In genomic region chr3:143970773-143971366, GRCh38 we compare ENCODE assay signal across 8 cellular contexts. TPM values are rescaled to one million over a fixed set of nuclear protein-coding genes. Genes with fewer than 3 reads are reported as not detected.
DNase-seq lines count a peak whose midpoint lies in the region; ATAC-seq and TF ChIP-seq lines count a peak whose summit lies in the region.

No MANE protein-coding gene starts in this region.

- H3K4me2 ChIP-seq in BLaER1 treated with 17β-estradiol and CSF1 and Interleukin-3, amounts not matched to agents 10 nM and 100 nM, result peak overlapping the region; percentile 68 to 91 (median 83)
- peak overlapping the region; percentile 81 for H3K4me2 ChIP-seq in trophoblast cell (ENCODE audit: low read length)

- H3K9me3 ChIP-seq in BLaER1 treated with 17β-estradiol and CSF1 and Interleukin-3, amounts not matched to agents 10 nM and 100 nM (replicated peaks in 1 of 11), result no peaks in the 10 kb centered on the region
- no peaks in the 10 kb centered on the region for H3K9me3 ChIP-seq in RWPE2 (ENCODE audit: severe bottlenecking)
- H3K9me3 ChIP-seq in cardiac muscle cell (ENCODE audit: low read depth), result no peaks in the 10 kb centered on the region
- H3K9me3 ChIP-seq in trophoblast cell (ENCODE audit: insufficient read depth, low read depth, low read length), result no peaks in the 10 kb centered on the region
- H3K9me3 ChIP-seq in upper lobe of left lung, result no peaks in the 10 kb centered on the region

- no peaks in the 10 kb centered on the region for H3K27me3 ChIP-seq in BLaER1 treated with 17β-estradiol and CSF1 and Interleukin-3, amounts not matched to agents 10 nM and 100 nM
- H3K27me3 ChIP-seq in RWPE2 (ENCODE audit: insufficient read depth, poor library complexity, severe bottlenecking) (no peaks in the 10 kb centered on the region), cardiac muscle cell (no peaks in the 10 kb centered on the region), trophoblast cell (ENCODE audit: insufficient read depth, low read length) (no peaks in the 10 kb centered on the region), upper lobe of left lung (no peaks in the 10 kb centered on the region)

- TF ChIP-seq EP300 in upper lobe of left lung (IDR thresholded peaks at IDR 0.05), result no peak

- H4K12ac ChIP-seq in trophoblast cell (ENCODE audit: low read depth, low read length), result peak overlapping the region; percentile 96

- no peak overlapping the region for H3K23ac ChIP-seq in trophoblast cell (ENCODE audit: low read length)

- H3K27me3 Mint-ChIP-seq in activated naive CD4-positive, alpha-beta T cell treated with anti-CD3 and anti-CD28 coated beads, Interleukin-2, amount 50 U/mL, for 24 hours, result no peaks in the 10 kb centered on the region

- peaks cover 16% of the 10 kb centered on the region for H3K79me2 ChIP-seq in trophoblast cell (ENCODE audit: control insufficient read depth, insufficient read depth, low read length, poor library complexity)

- ATAC-seq in GM19395 (IDR thresholded peaks at IDR 0.05; ENCODE audit: unreplicated experiment), result peak; percentile 23
- peak; percentile 13 for ATAC-seq in HG03460 (IDR thresholded peaks at IDR 0.05; ENCODE audit: unreplicated experiment)
- no peak for ATAC-seq in RWPE2 (ENCODE audit: low read depth)
- peak; percentile 22 to 41 for ATAC-seq in upper lobe of left lung (ENCODE audit: low FRiP score in 2 of 2)

- H3K4me1 ChIP-seq in BLaER1 treated with 17β-estradiol and CSF1 and Interleukin-3, amounts not matched to agents 10 nM and 100 nM, result peaks cover 6 to 37% (median 27%) of the 10 kb centered on the region in 10 experiments; a peak in 19 of 20 replicates
- peaks cover 11% of the 10 kb centered on the region for H3K4me1 ChIP-seq in RWPE2 (ENCODE audit: insufficient read depth, poor library complexity, severe bottlenecking)
- peaks cover 17% of the 10 kb centered on the region for H3K4me1 ChIP-seq in cardiac muscle cell (ENCODE audit: low read depth)
- no peaks in the 10 kb centered on the region for H3K4me1 ChIP-seq in trophoblast cell (ENCODE audit: control insufficient read depth in 1 of 2, insufficient read depth in 2 of 2, low read length in 2 of 2)
- H3K4me1 ChIP-seq in upper lobe of left lung, result peaks cover 13 to 17% (median 14%) of the 10 kb centered on the region in 4 donors

- TF ChIP-seq CTCF in RWPE2 (IDR thresholded peaks at IDR 0.05; ENCODE audit: poor library complexity, severe bottlenecking), result no peak
- no peak for TF ChIP-seq CTCF in cardiac muscle cell (IDR thresholded peaks at IDR 0.05; ENCODE audit: low read depth, low read length)
- peak in 3 of 6 experiments; percentile 32 to 44 (median 38) for TF ChIP-seq CTCF in upper lobe of left lung (IDR thresholded peaks at IDR 0.05)

- H3K4me1 Mint-ChIP-seq in activated naive CD4-positive, alpha-beta T cell treated with anti-CD3 and anti-CD28 coated beads, Interleukin-2, amount 50 U/mL, for 24 hours, result peaks cover 27% of the 10 kb centered on the region

- H4K91ac ChIP-seq in trophoblast cell (ENCODE audit: low read depth, low read length), result peak overlapping the region; percentile 50

- peak overlapping the region; percentile 10 for H2BK120ac ChIP-seq in trophoblast cell (ENCODE audit: insufficient read depth, low read length, poor library complexity)

- no peaks in the 10 kb centered on the region for H3K36me3 Mint-ChIP-seq in activated naive CD4-positive, alpha-beta T cell treated with anti-CD3 and anti-CD28 coated beads, Interleukin-2, amount 50 U/mL, for 24 hours

- H3K79me1 ChIP-seq in trophoblast cell (ENCODE audit: low read length), result peaks cover 24% of the 10 kb centered on the region

- H2BK5ac ChIP-seq in trophoblast cell (ENCODE audit: low read depth, low read length, poor library complexity), result peak overlapping the region; percentile 74

- H4K8ac ChIP-seq in trophoblast cell (ENCODE audit: low read depth, low read length), result peak overlapping the region; percentile 97

- H3K9me3 Mint-ChIP-seq in activated naive CD4-positive, alpha-beta T cell treated with anti-CD3 and anti-CD28 coated beads, Interleukin-2, amount 50 U/mL, for 24 hours, result no peaks in the 10 kb centered on the region

- H3K9ac ChIP-seq in BLaER1 treated with 17β-estradiol and CSF1 and Interleukin-3, amounts not matched to agents 10 nM and 100 nM, result peak overlapping the region; percentile 88 to 96 (median 91)
- peak overlapping the region; percentile 90 for H3K9ac ChIP-seq in trophoblast cell (ENCODE audit: low read length)

- no CpG with 5 or more reads among the region's 37 CpGs for WGBS in trophoblast cell (ENCODE audit: extremely low coverage, insufficient coverage, insufficient read length)
- WGBS in upper lobe of left lung, 2 donors, result 0% methylated on average over 25 to 35 of the region's 37 CpGs

- no peak for TF ChIP-seq POLR2A in upper lobe of left lung (IDR thresholded peaks at IDR 0.05)

- H3K14ac ChIP-seq in trophoblast cell (ENCODE audit: low read length), result peak overlapping the region; percentile 91

- peak overlapping the region; percentile 77 for H3K4ac ChIP-seq in trophoblast cell (ENCODE audit: low read depth, low read length)

- H4K20me1 ChIP-seq in BLaER1 treated with 17β-estradiol and CSF1 and Interleukin-3, amounts not matched to agents 10 nM and 100 nM, result peaks cover 2 to 32% (median 15%) of the 10 kb centered on the region in 11 experiments; a peak in 14 of 22 replicates

- DNase-seq in RWPE2 (ENCODE audit: low spot score) (peak; percentile 44), cardiac muscle cell (ENCODE audit: low read depth in 1 of 2, low spot score in 1 of 2) (peak in 1 of 2 donors; percentile 78), trophoblast cell (peak in 1 of 2 donors; percentile 5), upper lobe of left lung (peak; percentile 59 to 90)

- peak overlapping the region; percentile 20 for H3K18ac ChIP-seq in trophoblast cell (ENCODE audit: low read length)

- H3K4me3 Mint-ChIP-seq in activated naive CD4-positive, alpha-beta T cell treated with anti-CD3 and anti-CD28 coated beads, Interleukin-2, amount 50 U/mL, for 24 hours, result peak overlapping the region; percentile 99

- no peak overlapping the region for H2BK12ac ChIP-seq in trophoblast cell (ENCODE audit: low read length)

- H3K27ac Mint-ChIP-seq in activated naive CD4-positive, alpha-beta T cell treated with anti-CD3 and anti-CD28 coated beads, Interleukin-2, amount 50 U/mL, for 24 hours, result peak overlapping the region; percentile 95

- no peaks in the 10 kb centered on the region for H3K36me3 ChIP-seq in BLaER1 treated with 17β-estradiol and CSF1 and Interleukin-3, amounts not matched to agents 10 nM and 100 nM
- H3K36me3 ChIP-seq in RWPE2 (ENCODE audit: low read depth), result no peaks in the 10 kb centered on the region
- H3K36me3 ChIP-seq in cardiac muscle cell, result no peaks in the 10 kb centered on the region
- H3K36me3 ChIP-seq in trophoblast cell (ENCODE audit: control insufficient read depth in 1 of 2, insufficient read depth in 2 of 2, low read length in 2 of 2), result no peaks in the 10 kb centered on the region
- no peaks in the 10 kb centered on the region for H3K36me3 ChIP-seq in upper lobe of left lung

- peak overlapping the region; percentile 79 to 97 (median 90) for H3K27ac ChIP-seq in BLaER1 treated with 17β-estradiol and CSF1 and Interleukin-3, amounts not matched to agents 10 nM and 100 nM
- H3K27ac ChIP-seq in RWPE2 (ENCODE audit: poor library complexity, severe bottlenecking), result peak overlapping the region; percentile 89
- peak overlapping the region; percentile 96 for H3K27ac ChIP-seq in cardiac muscle cell
- peak overlapping the region; percentile 21 for H3K27ac ChIP-seq in trophoblast cell (ENCODE audit: low read depth, low read length)
- H3K27ac ChIP-seq in upper lobe of left lung, result peak overlapping the region; percentile 94 to 97 (median 97)

- H2AK5ac ChIP-seq in trophoblast cell (ENCODE audit: low read length), result no peak overlapping the region

- H2AFZ ChIP-seq in trophoblast cell (ENCODE audit: insufficient read depth, low read length, poor library complexity), result peak overlapping the region; percentile 85

- peak overlapping the region; percentile 81 to 94 (median 90) for H3K4me3 ChIP-seq in BLaER1 treated with 17β-estradiol and CSF1 and Interleukin-3, amounts not matched to agents 10 nM and 100 nM
- H3K4me3 ChIP-seq in RWPE2 (ENCODE audit: severe bottlenecking), result peak overlapping the region; percentile 65
- peak overlapping the region; percentile 75 for H3K4me3 ChIP-seq in cardiac muscle cell
- peak overlapping the region; percentile 82 for H3K4me3 ChIP-seq in trophoblast cell (ENCODE audit: low read depth, low read length)
- H3K4me3 ChIP-seq in upper lobe of left lung, result peak overlapping the region; percentile 52 to 92 (median 72)

RNA-seq across cellular contexts. Expression of gene DIPK2A, which starts 0.8 kb away (rescaled TPM):
- 42.7 and 71.6 TPM in 2 replicates for total RNA-seq in cardiac muscle cell
- 21.1 TPM in 2 replicates for polyA plus RNA-seq in cardiac muscle cell
- 11.2 and 11.6 TPM in 2 replicates for polyA plus RNA-seq in trophoblast cell (2013)
- total RNA-seq in upper lobe of left lung, result 10 to 100 TPM; 15.7 to 73.6 (median 28.0) TPM

Comparison
In these comparisons a context has a peak if more than half of its experiments do, and no peak if none do; other contexts are left out.
1. H3K27ac ChIP-seq: peak in every context shown above with its lines; median percentile 97 in upper lobe of left lung; 96 in cardiac muscle cell; 90 in BLaER1 treated with 17β-estradiol and CSF1 and Interleukin-3, amounts not matched to agents 10 nM and 100 nM; 89 in RWPE2; 21 in trophoblast cell.